Comparison of ENCODE assay signal across 14 cellular contexts in genomic region chr7:24865994-24866615, GRCh38.
DNase-seq lines count a peak whose midpoint lies in the region; ATAC-seq lines count a peak whose summit lies in the region.
"Had no signal": no experiment of that assay in that cellular context is flagged by ENCODE, and none has a peak within 500 bp of the region (broad histone marks: within the 10 kb centered on the region; RNA-seq: fewer than 3 reads in every experiment).

No MANE protein-coding gene starts in this region.

- H3K4me3 Mint-ChIP-seq in activated naive CD4-positive, alpha-beta T cell treated with anti-CD3 and anti-CD28 coated beads, Interleukin-2, amount 10 ng/mL, durations not matched to agents 7 days and 5 days: no peak overlapping the region
- no peak overlapping the region for H3K4me3 Mint-ChIP-seq in T-helper 2 cell treated with Interferon-gamma antibody and Interleukin-4, amounts not matched to agents 5 μg/mL and 100 μg/mL, for 36 hours
- H3K4me3 Mint-ChIP-seq: CD14-positive monocyte had no signal

- no peaks in the 10 kb centered on the region for H3K27me3 Mint-ChIP-seq in activated naive CD4-positive, alpha-beta T cell treated with anti-CD3 and anti-CD28 coated beads, Interleukin-2, amount 10 ng/mL, durations not matched to agents 7 days and 5 days
- no peaks in the 10 kb centered on the region for H3K27me3 Mint-ChIP-seq in T-helper 2 cell treated with Interferon-gamma antibody and Interleukin-4, amounts not matched to agents 5 μg/mL and 100 μg/mL, for 36 hours (ENCODE audit: low read depth)

- H3K9me3 Mint-ChIP-seq in activated naive CD4-positive, alpha-beta T cell treated with anti-CD3 and anti-CD28 coated beads, Interleukin-2, amount 10 ng/mL, durations not matched to agents 7 days and 5 days: no peaks in the 10 kb centered on the region
- no peaks in the 10 kb centered on the region for H3K9me3 Mint-ChIP-seq in T-helper 2 cell treated with Interferon-gamma antibody and Interleukin-4, amounts not matched to agents 5 μg/mL and 100 μg/mL, for 36 hours
- H3K9me3 Mint-ChIP-seq in activated naive CD4-positive, alpha-beta T cell treated with anti-CD3 and anti-CD28 coated beads, Interleukin-2, amount 50 U/mL, for 72 hours: peaks cover 0 to 6% of the 10 kb centered on the region in 2 donors

- peaks cover 79% of the 10 kb centered on the region for H3K36me3 Mint-ChIP-seq in activated naive CD4-positive, alpha-beta T cell treated with anti-CD3 and anti-CD28 coated beads, Interleukin-2, amount 10 ng/mL, durations not matched to agents 7 days and 5 days
- peaks cover 85% of the 10 kb centered on the region for H3K36me3 Mint-ChIP-seq in T-helper 2 cell treated with Interferon-gamma antibody and Interleukin-4, amounts not matched to agents 5 μg/mL and 100 μg/mL, for 36 hours (ENCODE audit: low read depth)
- peaks cover 56 to 80% of the 10 kb centered on the region in 2 donors for H3K36me3 Mint-ChIP-seq in activated naive CD4-positive, alpha-beta T cell treated with anti-CD3 and anti-CD28 coated beads, Interleukin-2, amount 50 U/mL, for 72 hours

- H3K27ac Mint-ChIP-seq in activated naive CD4-positive, alpha-beta T cell treated with anti-CD3 and anti-CD28 coated beads, Interleukin-2, amount 10 ng/mL, durations not matched to agents 7 days and 5 days: no peak overlapping the region
- peak overlapping the region; percentile 32 for H3K27ac Mint-ChIP-seq in T-helper 2 cell treated with Interferon-gamma antibody and Interleukin-4, amounts not matched to agents 5 μg/mL and 100 μg/mL, for 36 hours
- peak overlapping the region; percentile 83 to 84 for H3K27ac Mint-ChIP-seq in activated naive CD4-positive, alpha-beta T cell treated with anti-CD3 and anti-CD28 coated beads, Interleukin-2, amount 50 U/mL, for 72 hours

- peak; percentile 56 for DNase-seq in activated naive CD4-positive, alpha-beta T cell treated with Interleukin-2 at 50 U/mL for 16 hours
- no peak for DNase-seq in activated naive CD4-positive, alpha-beta T cell treated with anti-CD3 and anti-CD28 coated beads, Interleukin-2, amount 10 ng/mL, durations not matched to agents 7 days and 5 days
- DNase-seq in T-helper 2 cell treated with Interferon-gamma antibody and Interleukin-4, amounts not matched to agents 5 μg/mL and 100 μg/mL, for 36 hours (ENCODE audit: low spot score): peak; percentile 76
- DNase-seq in activated naive CD4-positive, alpha-beta T cell treated with anti-CD3 and anti-CD28 coated beads, Interleukin-2, amount 50 U/mL, for 72 hours (ENCODE audit: low spot score in 2 of 2): peak in 1 of 2 donors; percentile 35
- DNase-seq in stimulated activated CD8-positive, alpha-beta memory T cell treated with anti-CD3 and anti-CD28 coated beads, Interleukin-7, amount 100 ng/mL, for 48 hours (ENCODE audit: extremely low read depth in 1 of 2, low read depth in 1 of 2): peak; percentile 6 to 49
- no peak for DNase-seq in LoVo (ENCODE audit: low spot score)
- no peak for DNase-seq in DMS53 treated with DMSO at 0.1 percent for 48 hours (lab: John Stamatoyannopoulos, UW; ENCODE audit: unreplicated experiment)
- DNase-seq in ecto neural progenitor cell (ENCODE audit: low spot score): no peak
- DNase-seq: cortex of kidney, GF-D8, NCI-H1092, NCI-H524, tibial artery had no signal

- H3K4me1 Mint-ChIP-seq in activated naive CD4-positive, alpha-beta T cell treated with anti-CD3 and anti-CD28 coated beads, Interleukin-2, amount 10 ng/mL, durations not matched to agents 7 days and 5 days: peaks cover 10% of the 10 kb centered on the region
- peaks cover 44% of the 10 kb centered on the region for H3K4me1 Mint-ChIP-seq in T-helper 2 cell treated with Interferon-gamma antibody and Interleukin-4, amounts not matched to agents 5 μg/mL and 100 μg/mL, for 36 hours (ENCODE audit: low read depth)

- CTCF ChIA-PET in activated naive CD4-positive, alpha-beta T cell treated with anti-CD3 and anti-CD28 coated beads, Interleukin-2, amount 10 ng/mL, durations not matched to agents 7 days and 5 days (lab: Charles Lee): no interaction called here

- ATAC-seq in activated naive CD4-positive, alpha-beta T cell treated with anti-CD3 and anti-CD28 coated beads, Interleukin-2, amount 50 U/mL, for 72 hours: peak; percentile 93 to 97

Comparison
In these comparisons a context has a peak if more than half of its experiments do, and no peak if none do; other contexts are left out.
1. DNase-seq: peak in activated naive CD4-positive, alpha-beta T cell treated with Interleukin-2 at 50 U/mL for 16 hours (single experiment), T-helper 2 cell treated with Interferon-gamma antibody and Interleukin-4, amounts not matched to agents 5 μg/mL and 100 μg/mL, for 36 hours (single experiment) and stimulated activated CD8-positive, alpha-beta memory T cell treated with anti-CD3 and anti-CD28 coated beads, Interleukin-7, amount 100 ng/mL, for 48 hours (2 of 2); none in activated naive CD4-positive, alpha-beta T cell treated with anti-CD3 and anti-CD28 coated beads, Interleukin-2, amount 10 ng/mL, durations not matched to agents 7 days and 5 days (single experiment), LoVo (single experiment), DMS53 treated with DMSO at 0.1 percent for 48 hours (single experiment) and ecto neural progenitor cell (single experiment).